ENCODE assay signal across 8 cellular contexts in the genomic region with DNA sequence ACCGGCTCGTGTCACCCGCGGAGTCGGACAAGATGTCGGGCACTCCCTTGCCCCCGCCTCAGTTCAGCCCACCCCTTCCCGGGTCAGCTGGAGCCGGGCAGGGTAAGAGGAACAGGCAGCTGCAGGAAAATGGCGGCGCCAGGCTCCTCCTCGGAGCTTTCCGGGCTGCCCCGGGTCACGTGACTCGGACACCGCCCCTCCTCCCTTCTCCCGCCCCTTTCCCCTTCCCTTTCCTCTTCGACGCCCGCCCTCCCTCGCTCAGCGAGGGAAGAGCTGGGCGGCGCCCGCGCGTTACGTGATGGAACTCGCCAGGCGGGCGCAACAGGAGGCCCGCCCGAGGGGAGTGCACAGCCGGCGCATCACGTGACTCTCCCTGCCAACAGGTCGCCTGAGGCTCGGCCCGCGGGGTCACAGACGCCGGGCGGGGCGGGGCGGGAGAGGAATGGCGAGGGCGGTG. TPM values are rescaled to one million over a fixed set of nuclear protein-coding genes. Genes with fewer than 3 reads are reported as not detected.
DNase-seq lines count a peak whose midpoint lies in the region; ATAC-seq, FAIRE-seq and TF ChIP-seq lines count a peak whose summit lies in the region.

A gene with protein sequence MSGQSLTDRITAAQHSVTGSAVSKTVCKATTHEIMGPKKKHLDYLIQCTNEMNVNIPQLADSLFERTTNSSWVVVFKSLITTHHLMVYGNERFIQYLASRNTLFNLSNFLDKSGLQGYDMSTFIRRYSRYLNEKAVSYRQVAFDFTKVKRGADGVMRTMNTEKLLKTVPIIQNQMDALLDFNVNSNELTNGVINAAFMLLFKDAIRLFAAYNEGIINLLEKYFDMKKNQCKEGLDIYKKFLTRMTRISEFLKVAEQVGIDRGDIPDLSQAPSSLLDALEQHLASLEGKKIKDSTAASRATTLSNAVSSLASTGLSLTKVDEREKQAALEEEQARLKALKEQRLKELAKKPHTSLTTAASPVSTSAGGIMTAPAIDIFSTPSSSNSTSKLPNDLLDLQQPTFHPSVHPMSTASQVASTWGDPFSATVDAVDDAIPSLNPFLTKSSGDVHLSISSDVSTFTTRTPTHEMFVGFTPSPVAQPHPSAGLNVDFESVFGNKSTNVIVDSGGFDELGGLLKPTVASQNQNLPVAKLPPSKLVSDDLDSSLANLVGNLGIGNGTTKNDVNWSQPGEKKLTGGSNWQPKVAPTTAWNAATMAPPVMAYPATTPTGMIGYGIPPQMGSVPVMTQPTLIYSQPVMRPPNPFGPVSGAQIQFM (minus strand): TSS at position 134 of the 457 bp plus-strand sequence. CDS start 304 bp downstream, outside the sequence.

- peaks cover 46% of the 10 kb centered on the region for H3K79me2 ChIP-seq in OCI-LY7 (ENCODE audit: insufficient read depth, low read depth, low read length)
- peaks cover 49% of the 10 kb centered on the region for H3K79me2 ChIP-seq in endothelial cell of umbilical vein (ENCODE audit: control insufficient read depth, insufficient read depth, low read length)

- H3K4me1 ChIP-seq in OCI-LY7 (ENCODE audit: insufficient read depth, low read length, poor library complexity, severe bottlenecking): peaks cover 38% of the 10 kb centered on the region
- H3K4me1 ChIP-seq in endothelial cell of umbilical vein (ENCODE audit: control insufficient read depth, extremely low read depth, insufficient read depth, low read length): peaks cover 27% of the 10 kb centered on the region

- CTCF ChIA-PET in OCI-LY7 (lab: Charles Lee; ENCODE audit: unreplicated experiment): interaction anchor here (1.8 kb wide), 1 partner anchor 125 kb away, joined by 18 read pairs; no protein-coding TSS in a partner anchor
- CTCF ChIA-PET in endothelial cell of umbilical vein (lab: Charles Lee): interaction anchor here (0.8 to 7.3 kb wide), 10 partner anchors 26 to 214 kb away, joined by 3 to 90 read pairs (median 6); partner anchors contain the start of genes CCDC83 and EED

- H3K4me3 ChIP-seq in OCI-LY7 (ENCODE audit: low read depth, low read length, poor library complexity, severe bottlenecking) (peak within 1 kb of the TSS; percentile 82), endothelial cell of umbilical vein (replicated peaks in 1 of 3; ENCODE audit: insufficient read depth in 1 of 3, low read depth in 1 of 3, low read length in 3 of 3) (peak within 1 kb of the TSS; percentile 47 to 94 (median 89))

- BruUV-seq in OCI-LY7 (replicated peaks; lab: Mats Ljungman, UMichigan): no TSS peak
- no TSS peak for BruUV-seq in endothelial cell of umbilical vein (replicated peaks; lab: Mats Ljungman, UMichigan)

- no peak for TF ChIP-seq CTCF in D721Med (IDR thresholded peaks at IDR 0.05; ENCODE audit: insufficient read depth, missing control alignments)
- TF ChIP-seq CTCF in OCI-LY7 (conservative IDR thresholded peaks at IDR 0.05; ENCODE audit: low read length): no peak
- no peak for TF ChIP-seq CTCF in endothelial cell of umbilical vein (IDR thresholded peaks at IDR 0.05; ENCODE audit: extremely low read depth in 1 of 2, insufficient read depth in 1 of 2, low read depth in 1 of 2, low read length in 2 of 2)

- POLR2A ChIA-PET in OCI-LY7 (lab: Charles Lee) (interaction anchor here (0.6 to 2.4 kb wide), 18 partner anchors 10 to 420 kb away, joined by 3 to 9 read pairs (median 4); no protein-coding TSS in a partner anchor), endothelial cell of umbilical vein (lab: Charles Lee) (interaction anchor here (0.7 to 2.1 kb wide), 12 partner anchors 15 to 214 kb away, joined by 3 to 26 read pairs (median 3); partner anchors contain the start of genes CCDC83 and EED)

- intact Hi-C loops in OCI-LY7 (cut with micrococcal nuclease; ENCODE audit: unreplicated experiment): loop anchor here (1.0 to 10.0 kb wide), 6 partner anchors 124 to 1522 kb away; partner anchors contain the start of genes DLG2, TMEM126A and TMEM126B
- intact Hi-C loops in endothelial cell of umbilical vein (cut with micrococcal nuclease): loop anchor here (1.0 to 10.0 kb wide), 11 partner anchors 27 to 508 kb away; partner anchors contain the start of gene CREBZF

- no peaks in the 10 kb centered on the region for H3K9me2 ChIP-seq in OCI-LY7 (ENCODE audit: insufficient read depth, low read length)

- DNase-seq in D721Med (ENCODE audit: insufficient read length, low spot score): peak; percentile 66
- peak; percentile 82 for DNase-seq in HuH-7.5 (ENCODE audit: low spot score)
- peak; percentile 99 for DNase-seq in OCI-LY7 (ENCODE audit: low spot score)
- peak; percentile 93 for DNase-seq in activated T-cell treated with anti-CD3 and anti-CD28 coated beads for 1 hour (ENCODE audit: low read depth)
- peak; percentile 99 for DNase-seq in endothelial cell of umbilical vein (ENCODE audit: low read depth, low spot score)
- peak; percentile 95 for DNase-seq in middle frontal gyrus (ENCODE audit: extremely low spot score, low spot score)
- DNase-seq in stimulated activated CD8-positive, alpha-beta memory T cell treated with anti-CD3 and anti-CD28 coated beads, Interleukin-2, amount 100 ng/mL, for 48 hours (ENCODE audit: low read depth in 2 of 2): peak; percentile 97

- peak; percentile 74 for ATAC-seq in GM21526 (IDR thresholded peaks at IDR 0.05; ENCODE audit: low FRiP score, unreplicated experiment)

- peak within 1 kb of the TSS; percentile 99 for H3K9ac ChIP-seq in endothelial cell of umbilical vein (replicated peaks; ENCODE audit: extremely low read depth, insufficient read depth, low read length)

- H4K20me1 ChIP-seq in OCI-LY7 (ENCODE audit: insufficient read depth, low read length) (peaks cover 35% of the 10 kb centered on the region), endothelial cell of umbilical vein (replicated peaks; ENCODE audit: control insufficient read depth, extremely low read depth, insufficient read depth, low read length) (peaks cover 2% of the 10 kb centered on the region)

- no peak for FAIRE-seq in D721Med (lab: Jason Lieb, UNC)
- peak; percentile 94 for FAIRE-seq in endothelial cell of umbilical vein (lab: Jason Lieb, UNC)

- H3K4me2 ChIP-seq in OCI-LY7 (ENCODE audit: low read length): peak within 1 kb of the TSS; percentile 99
- peak within 1 kb of the TSS; percentile 91 for H3K4me2 ChIP-seq in endothelial cell of umbilical vein (ENCODE audit: insufficient read depth, low read length)

- H2AFZ ChIP-seq in OCI-LY7 (ENCODE audit: low read length) (peak within 1 kb of the TSS; percentile 96), endothelial cell of umbilical vein (ENCODE audit: low read depth, low read length) (no peak within 1 kb of the TSS)

- no peaks in the 10 kb centered on the region for H3K9me1 ChIP-seq in endothelial cell of umbilical vein (replicated peaks; ENCODE audit: control insufficient read depth, extremely low read depth, insufficient read depth, low read length)

- H3K9me3 ChIP-seq in OCI-LY7 (ENCODE audit: low read length) (no peaks in the 10 kb centered on the region), endothelial cell of umbilical vein (replicated peaks; ENCODE audit: control insufficient read depth, insufficient read depth, low read length) (no peaks in the 10 kb centered on the region)

- TF ChIP-seq POLR2A in endothelial cell of umbilical vein (IDR thresholded peaks at IDR 0.05; ENCODE audit: low read depth, low read length): peak; percentile 82

- H3K36me3 ChIP-seq in OCI-LY7 (ENCODE audit: insufficient read depth, low read length) (no peaks in the 10 kb centered on the region), endothelial cell of umbilical vein (ENCODE audit: control insufficient read depth in 2 of 2, extremely low read depth in 1 of 2, insufficient read depth in 2 of 2, low read length in 2 of 2) (no peaks in the 10 kb centered on the region)

- no peaks in the 10 kb centered on the region for H3K27me3 ChIP-seq in endothelial cell of umbilical vein (ENCODE audit: control insufficient read depth in 2 of 2, insufficient read depth in 2 of 2, low read length in 2 of 2)

- dilution Hi-C loops in endothelial cell of umbilical vein (cut with MboI; ENCODE audit: extremely low pct_ligation_motif_present, low sequenced_read_pairs): no loop called here

- H3K27ac ChIP-seq in OCI-LY7 (ENCODE audit: low read depth, low read length, poor library complexity, severe bottlenecking) (peak within 1 kb of the TSS; percentile 70), endothelial cell of umbilical vein (ENCODE audit: insufficient read depth, low read depth, low read length) (peak within 1 kb of the TSS; percentile 100)

TF ChIP-seq in endothelial cell of umbilical vein, 7 proteins besides CTCF, POLR2A, EP300 and RAD21:
- peak; percentile 88 for TF ChIP-seq MAX (IDR thresholded peaks at IDR 0.05; ENCODE audit: insufficient read depth, insufficient read length)
- TF ChIP-seq FOS (IDR thresholded peaks at IDR 0.05; ENCODE audit: borderline replicate concordance, insufficient read depth, low read length): no peak
- no peak for TF ChIP-seq MYC (IDR thresholded peaks at IDR 0.05; ENCODE audit: low read depth, low read length)
- peak; percentile 83 for TF ChIP-seq POLR2AphosphoS5 (IDR thresholded peaks at IDR 0.05; ENCODE audit: insufficient read depth, low read depth, low read length)
- TF ChIP-seq GATA2 (IDR thresholded peaks at IDR 0.05; ENCODE audit: insufficient read depth, insufficient read length, low read depth, low read length): no peak
- no peak for TF ChIP-seq JUN (IDR thresholded peaks at IDR 0.05; ENCODE audit: borderline replicate concordance, insufficient read depth, insufficient read length, low read depth)

RNA-seq across cellular contexts. Expression of the gene that starts here (rescaled TPM):
- 77.9 and 84.3 TPM in 2 replicates for total RNA-seq in OCI-LY7 (2014; rRNA removed; shearing (Covaris generic))
- total RNA-seq in OCI-LY7 (2022) (108 and 110 TPM in 2 replicates), endothelial cell of umbilical vein (181 and 202 TPM in 2 replicates)
- 181 and 183 TPM in 2 replicates for polyA plus RNA-seq in endothelial cell of umbilical vein
- polyA plus RNA-seq in endothelial cell of umbilical vein (2011; cell fraction: cytosol; rRNA removed): 142 and 164 TPM in 2 replicates
- polyA plus RNA-seq in endothelial cell of umbilical vein (2011; cell fraction: nucleus; rRNA removed): 222 and 279 TPM in 2 replicates
- 141 and 170 TPM in 2 replicates for polyA plus RNA-seq in endothelial cell of umbilical vein (2012)
- polyA minus RNA-seq in endothelial cell of umbilical vein: 515 and 529 TPM in 2 replicates
- polyA minus RNA-seq in endothelial cell of umbilical vein (2011; cell fraction: cytosol; rRNA and poly(A)+ RNA removed): 344 TPM
- polyA minus RNA-seq in endothelial cell of umbilical vein (2011; cell fraction: nucleus; rRNA and poly(A)+ RNA removed): 423 and 655 TPM in 2 replicates

Comparison
In these comparisons a context has a peak if more than half of its experiments do, and no peak if none do; other contexts are left out.
1. Peak in every context shown above with its lines: DNase-seq, ATAC-seq, H3K4me3 ChIP-seq and H3K27ac ChIP-seq.